In the genomic region with DNA sequence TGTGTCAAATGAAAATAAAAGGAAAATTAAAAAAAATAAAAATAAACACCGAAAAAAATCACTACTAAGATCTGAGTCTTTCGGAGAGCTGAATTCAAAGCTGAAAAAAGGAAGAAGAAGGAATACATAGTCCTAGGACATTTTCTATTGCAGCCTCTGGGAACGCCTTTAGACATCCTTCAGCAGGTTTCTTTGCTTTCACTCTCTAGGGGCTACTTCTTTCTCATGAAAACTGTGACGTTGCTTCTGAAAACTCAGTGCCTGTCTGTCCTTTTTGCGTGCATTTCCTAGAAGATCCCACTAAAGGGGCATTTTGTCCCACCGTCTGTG, we compare ENCODE assay signal across 8 cellular contexts. TPM values are rescaled to one million over a fixed set of nuclear protein-coding genes. Genes with fewer than 3 reads are reported as not detected.
DNase-seq lines count a peak whose midpoint lies in the region; ATAC-seq, FAIRE-seq and TF ChIP-seq lines count a peak whose summit lies in the region.

No MANE protein-coding gene starts in this region.

- H3K27me3 ChIP-seq in BE2C = no peaks in the 10 kb centered on the region

- no peaks in the 10 kb centered on the region for H3K4me1 ChIP-seq in BE2C

- H3K27ac ChIP-seq in caudate nucleus (ENCODE audit: low read depth, low read length) = peak overlapping the region; percentile 36

- peaks cover 4 to 8% (median 7%) of the 10 kb centered on the region in 3 donors for H3K27me3 Mint-ChIP-seq in naive B cell

- H3K27ac Mint-ChIP-seq in naive B cell = peak overlapping the region; percentile 89 to 96 (median 94)

- no peaks in the 10 kb centered on the region for H3K9me3 Mint-ChIP-seq in naive B cell

- no peak for FAIRE-seq in HTR-8/SVneo (lab: Jason Lieb, UNC)

- no peaks in the 10 kb centered on the region for H3K36me3 Mint-ChIP-seq in naive B cell

- no peaks in the 10 kb centered on the region for H3K36me3 ChIP-seq in BE2C

- H3K4me3 ChIP-seq in BE2C (ENCODE audit: low read depth, low read length) = peak overlapping the region; percentile 75

- ATAC-seq in GM19467 (IDR thresholded peaks at IDR 0.05; ENCODE audit: unreplicated experiment) (peak; percentile 27), HG03521 (IDR thresholded peaks at IDR 0.05; ENCODE audit: unreplicated experiment) (peak; percentile 6), naive B cell (ENCODE audit: low read depth in 2 of 2) (peak; percentile 20 to 21)

- peak overlapping the region; percentile 82 to 95 (median 90) for H3K4me3 Mint-ChIP-seq in naive B cell

- peaks cover 9 to 14% (median 14%) of the 10 kb centered on the region in 3 donors for H3K4me1 Mint-ChIP-seq in naive B cell

- H3K9me3 ChIP-seq in BE2C = no peaks in the 10 kb centered on the region

- no peak for DNase-seq in BE2C
- no peak for DNase-seq in caudate nucleus (lab: John Stamatoyannopoulos, UW)
- peak; percentile 45 for DNase-seq in naive B cell
- DNase-seq in NCI-H2029 (lab: John Stamatoyannopoulos, UW) = no peak
- DNase-seq in HTR-8/SVneo (ENCODE audit: insufficient read length, low spot score) = no peak
- no peak for DNase-seq in NCI-H446 treated with DMSO at 0.1 percent for 48 hours (lab: John Stamatoyannopoulos, UW)

- no peak for TF ChIP-seq CTCF in BE2C (IDR thresholded peaks at IDR 0.05; ENCODE audit: low read depth, low read length)

RNA-seq across cellular contexts. Expression of a gene that starts 0.7 kb away (rescaled TPM):
- polyA plus RNA-seq in BE2C (2012; ENCODE audit: insufficient read depth, insufficient read length, low read depth) = 0.57 TPM
- polyA plus RNA-seq in naive B cell (ENCODE audit: low read depth in 6 of 6) = 1 to 10 TPM in 3 of 6 donors, under 1 TPM in 3; 0.19 to 2.3 (median 1.2) TPM
